ENCODE assay signal across 10 cellular contexts in genomic region chr4:128468485-128468989, GRCh38.
DNase-seq lines count a peak whose midpoint lies in the region; ATAC-seq and TF ChIP-seq lines count a peak whose summit lies in the region.
"Had no signal": no experiment of that assay in that cellular context is flagged by ENCODE, and none has a peak within 500 bp of the region (broad histone marks: within the 10 kb centered on the region; RNA-seq: fewer than 3 reads in every experiment).

No MANE protein-coding gene starts in this region.

- intact Hi-C loops in body of pancreas (cut with DNase I) (no loop called here), tibial artery (cut with DNase I; ENCODE audit: low total_unique reads) (loop anchor here (5.0 kb wide), 1 partner anchor 54 kb away; no protein-coding TSS in a partner anchor)

- H3K27me3 ChIP-seq in body of pancreas: no peaks in the 10 kb centered on the region
- no peaks in the 10 kb centered on the region for H3K27me3 ChIP-seq in tibial artery
- no peaks in the 10 kb centered on the region for H3K27me3 ChIP-seq in WERI-Rb-1 (ENCODE audit: insufficient read depth, low read depth, severe bottlenecking)
- H3K27me3 ChIP-seq: BLaER1 had no signal

- H3K27ac ChIP-seq in body of pancreas (peak overlapping the region in 1 of 4 donors; percentile 12), tibial artery (peak overlapping the region; percentile 65 to 70), WERI-Rb-1 (no peak overlapping the region)
- H3K27ac ChIP-seq: BLaER1 had no signal

- no peaks in the 10 kb centered on the region for H3K36me3 ChIP-seq in body of pancreas (replicated peaks in 1 of 2; ENCODE audit: insufficient read depth in 1 of 2, low read depth in 2 of 2)
- no peaks in the 10 kb centered on the region for H3K36me3 ChIP-seq in tibial artery
- no peaks in the 10 kb centered on the region for H3K36me3 ChIP-seq in WERI-Rb-1
- H3K36me3 ChIP-seq: BLaER1 had no signal

- WGBS in body of pancreas, 2 donors: 37 to 43% methylated on average over 5 of the region's 5 CpGs

- no peak for TF ChIP-seq POLR2A in body of pancreas (IDR thresholded peaks at IDR 0.05)

- TF ChIP-seq CTCF in body of pancreas (IDR thresholded peaks at IDR 0.05) (no peak), tibial artery (IDR thresholded peaks at IDR 0.05) (peak in 1 of 2 experiments; percentile 12), WERI-Rb-1 (IDR thresholded peaks at IDR 0.05; ENCODE audit: low read depth, low read length) (no peak)

- peak; percentile 18 for ATAC-seq in body of pancreas
- ATAC-seq in GM19035 (IDR thresholded peaks at IDR 0.05; ENCODE audit: unreplicated experiment): no peak
- ATAC-seq: activated CD4-positive, CD25-positive, alpha-beta regulatory T cell treated with anti-CD3 and anti-CD28 coated beads, Interleukin-2, amount 50 U/mL, for 24 hours had no signal

- H3K9me3 ChIP-seq in body of pancreas (no peaks in the 10 kb centered on the region), tibial artery (no peaks in the 10 kb centered on the region), WERI-Rb-1 (ENCODE audit: severe bottlenecking) (no peaks in the 10 kb centered on the region)
- H3K9me3 ChIP-seq: BLaER1 had no signal

- no peak overlapping the region for H3K4me3 ChIP-seq in body of pancreas
- peak overlapping the region in 1 of 2 donors; percentile 9 for H3K4me3 ChIP-seq in tibial artery
- H3K4me3 ChIP-seq in WERI-Rb-1 (ENCODE audit: low read depth, low read length): no peak overlapping the region
- H3K4me3 ChIP-seq: BLaER1 had no signal

- DNase-seq in NCI-H1092 treated with DMSO at 0.1 percent for 48 hours (lab: John Stamatoyannopoulos, UW) (peak; percentile 5), NCI-H1092 (lab: John Stamatoyannopoulos, UW) (no peak), body of pancreas (peak in 3 of 4 donors; percentile 38 to 65 (median 55)), kidney glomerular epithelial cell (lab: John Stamatoyannopoulos, UW) (peak; percentile 65), tibial artery (peak; percentile 83 to 86), WERI-Rb-1 (no peak), NCI-H69 (lab: John Stamatoyannopoulos, UW) (no peak)

- H3K4me1 ChIP-seq in body of pancreas (no peaks in the 10 kb centered on the region), tibial artery (peaks cover 0 to 23% (median 16%) of the 10 kb centered on the region in 4 donors)
- H3K4me1 ChIP-seq: BLaER1 had no signal

Comparison
In these comparisons a context has a peak if more than half of its experiments do, and no peak if none do; other contexts are left out.
1. DNase-seq: peak in NCI-H1092 treated with DMSO at 0.1 percent for 48 hours (single experiment), body of pancreas (3 of 4), kidney glomerular epithelial cell (single experiment) and tibial artery (2 of 2); none in NCI-H1092 (single experiment), WERI-Rb-1 (single experiment) and NCI-H69 (single experiment).